Comparison of ENCODE assay signal across 11 cellular contexts in genomic region chr1:67570473-67571143, GRCh38.
DNase-seq lines count a peak whose midpoint lies in the region; ATAC-seq lines count a peak whose summit lies in the region.
"Had no signal": no experiment of that assay in that cellular context is flagged by ENCODE, and none has a peak within 500 bp of the region (broad histone marks: within the 10 kb centered on the region; RNA-seq: fewer than 3 reads in every experiment).

No MANE protein-coding gene starts in this region.

- ATAC-seq in GM21717 (IDR thresholded peaks at IDR 0.05; ENCODE audit: unreplicated experiment) (no peak), GM19035 (IDR thresholded peaks at IDR 0.05; ENCODE audit: unreplicated experiment) (no peak)

- DNase-seq in HPDE6-E6E7 (ENCODE audit: extremely low spot score) (peak; percentile 83), amniotic stem cell (lab: John Stamatoyannopoulos, UW) (peak; percentile 81), islet precursor cell (peak; percentile 93), stromal cell of bone marrow (ENCODE audit: low read depth) (peak; percentile 73), NCI-H2171 (lab: John Stamatoyannopoulos, UW) (no peak)
- DNase-seq in activated CD8-positive, alpha-beta memory T cell treated with anti-CD3 and anti-CD28 coated beads for 24 hours = no peak
- DNase-seq: activated effector memory CD4-positive, alpha-beta T cell treated with Interleukin-2 at 50 U/mL for 16 hours; NCI-H510A; nephron progenitor cell had no signal

Comparison
In these comparisons a context has a peak if more than half of its experiments do, and no peak if none do; other contexts are left out.
1. DNase-seq: peak in HPDE6-E6E7 (single experiment), amniotic stem cell (single experiment), islet precursor cell (single experiment) and stromal cell of bone marrow (single experiment); none in NCI-H2171 (single experiment) and activated CD8-positive, alpha-beta memory T cell treated with anti-CD3 and anti-CD28 coated beads for 24 hours (single experiment).